In the genomic region with DNA sequence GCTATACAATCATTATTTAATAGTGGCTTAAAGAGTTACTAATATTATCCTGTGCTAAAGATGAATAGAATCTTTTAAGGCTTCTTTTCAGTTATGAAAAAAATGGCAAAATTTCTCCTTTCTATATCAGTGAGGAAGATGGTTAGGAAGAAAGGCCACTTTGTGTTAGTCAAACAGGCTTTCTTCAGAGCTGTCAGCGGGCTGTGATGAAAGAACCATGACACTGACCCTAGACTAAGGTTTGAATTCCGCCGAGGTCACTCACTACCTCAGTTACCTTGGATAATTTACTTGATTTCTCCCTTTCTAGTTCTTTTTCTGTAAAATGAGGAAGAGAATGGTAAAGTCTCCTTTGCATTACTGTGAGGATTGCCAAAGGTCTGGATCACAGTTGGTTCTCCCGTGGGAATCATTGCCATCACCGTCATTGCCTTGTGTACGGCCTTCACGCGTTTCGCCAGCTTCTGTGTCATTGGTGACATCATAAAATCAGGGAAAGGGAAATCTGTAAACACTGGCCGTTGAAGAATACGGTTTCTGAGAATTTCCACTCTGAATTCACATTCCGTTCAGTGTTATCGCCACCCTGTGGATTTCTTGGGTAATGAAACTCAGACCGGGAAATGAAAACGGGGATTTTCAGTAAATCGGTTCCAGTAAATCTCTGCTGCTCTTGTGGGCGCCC, we compare ENCODE assay signal across 8 cellular contexts. TPM values are rescaled to one million over a fixed set of nuclear protein-coding genes. Genes with fewer than 3 reads are reported as not detected.
DNase-seq lines count a peak whose midpoint lies in the region; ATAC-seq and TF ChIP-seq lines count a peak whose summit lies in the region.

No MANE protein-coding gene starts in this region.

- DNase-seq in EL (peak; percentile 94), GM23338 (ENCODE audit: low spot score) (peak; percentile 93), LoVo (ENCODE audit: low spot score) (peak; percentile 93), SIG-M5 treated with dmso at 0.1 percent for 504 hours (lab: John Stamatoyannopoulos, UW; ENCODE audit: unreplicated experiment) (peak; percentile 90), germinal center (ENCODE audit: low spot score) (peak; percentile 74), osteoblast (ENCODE audit: insufficient read length, low spot score, missing footprints) (peak; percentile 89), thyroid gland (peak; percentile 76 to 77)
- DNase-seq in activated naive CD4-positive, alpha-beta T cell treated with Interleukin-2 at 50 U/mL for 16 hours = peak; percentile 65

- H3K27ac ChIP-seq in GM23338 (ENCODE audit: low read depth) (no peak overlapping the region), osteoblast (ENCODE audit: low read depth, low read length) (peak overlapping the region; percentile 18), thyroid gland (peak overlapping the region in 1 of 3 donors; percentile 49)

- TF ChIP-seq CTCF in GM23338 (conservative IDR thresholded peaks at IDR 0.05; ENCODE audit: low read depth in 2 of 2) (peak; percentile 87 to 93), osteoblast (IDR thresholded peaks at IDR 0.05; ENCODE audit: extremely low read depth, low read depth, low read length) (peak; percentile 99), thyroid gland (IDR thresholded peaks at IDR 0.05) (peak; percentile 64 to 95 (median 86))

- no peaks in the 10 kb centered on the region for H3K9me3 ChIP-seq in osteoblast (ENCODE audit: low read depth, low read length)
- H3K9me3 ChIP-seq in thyroid gland = no peaks in the 10 kb centered on the region

- H3K27me3 ChIP-seq in GM23338 (ENCODE audit: insufficient read depth) = no peaks in the 10 kb centered on the region
- H3K27me3 ChIP-seq in osteoblast (ENCODE audit: insufficient read depth, low read length) = peaks cover 16% of the 10 kb centered on the region
- H3K27me3 ChIP-seq in thyroid gland = no peaks in the 10 kb centered on the region

- peak; percentile 83 for ATAC-seq in GM23338

- peak overlapping the region; percentile 66 for H3K4me2 ChIP-seq in GM23338
- peak overlapping the region; percentile 79 for H3K4me2 ChIP-seq in osteoblast (ENCODE audit: insufficient read depth, low read length)

- H4K20me1 ChIP-seq in GM23338 (replicated peaks; ENCODE audit: insufficient read depth) (no peaks in the 10 kb centered on the region), osteoblast (ENCODE audit: insufficient read depth, low read length) (no peaks in the 10 kb centered on the region)

- H2AFZ ChIP-seq in GM23338 = peak overlapping the region; percentile 47
- peak overlapping the region; percentile 75 for H2AFZ ChIP-seq in osteoblast (ENCODE audit: low read length)

- H3K27ac Mint-ChIP-seq in GM23338 = no peak overlapping the region

- intact Hi-C loops in thyroid gland (cut with DNase I) = loop anchor here (10.0 kb wide), 1 partner anchor 135 kb away; the partner anchor contains the start of gene MAGOHB

- H3K9me2 ChIP-seq in GM23338 (ENCODE audit: insufficient read depth) = no peaks in the 10 kb centered on the region

- H3K36me3 ChIP-seq in GM23338 (ENCODE audit: insufficient read depth) (no peaks in the 10 kb centered on the region), osteoblast (ENCODE audit: insufficient read depth, low read length) (no peaks in the 10 kb centered on the region), thyroid gland (no peaks in the 10 kb centered on the region)

- H3K4me1 ChIP-seq in GM23338 (ENCODE audit: insufficient read depth) (no peaks in the 10 kb centered on the region), osteoblast (ENCODE audit: insufficient read depth, low read length) (peaks cover 7% of the 10 kb centered on the region), thyroid gland (peaks cover 0 to 5% of the 10 kb centered on the region in 2 donors)

- H3F3A ChIP-seq in GM23338 (replicated peaks; ENCODE audit: low read depth) = no peaks in the 10 kb centered on the region

- H3K79me2 ChIP-seq in GM23338 (replicated peaks; ENCODE audit: insufficient read depth) (no peaks in the 10 kb centered on the region), osteoblast (ENCODE audit: insufficient read depth, low read length) (no peaks in the 10 kb centered on the region)

- H3K4me3 Mint-ChIP-seq in GM23338 = peak overlapping the region; percentile 70

- peaks cover 3% of the 10 kb centered on the region; the same call in 1 of the 3 replicates for H3K36me3 Mint-ChIP-seq in GM23338 (ENCODE audit: low read depth)

- H3K4me3 ChIP-seq in GM23338 (peak overlapping the region; percentile 45), osteoblast (ENCODE audit: insufficient read depth, low read length) (peak overlapping the region; percentile 51), thyroid gland (replicated peaks in 1 of 3) (peak overlapping the region in 1 of 3 donors; percentile 16)

- 6 to 10% methylated on average over 17 of the region's 17 CpGs for WGBS in thyroid gland, 2 donors

- peaks cover 6% of the 10 kb centered on the region; the same call in 2 of the 3 replicates for H3K9me3 Mint-ChIP-seq in GM23338

- peaks cover 2% of the 10 kb centered on the region for H3K27me3 Mint-ChIP-seq in GM23338 (ENCODE audit: insufficient read depth, low read depth, poor library complexity)

- no peak for TF ChIP-seq POLR2A in thyroid gland (IDR thresholded peaks at IDR 0.05)

- H3K4me1 Mint-ChIP-seq in GM23338 = no peaks in the 10 kb centered on the region; the same call in 2 of the 3 replicates

TF ChIP-seq in GM23338, 12 proteins besides CTCF, POLR2A, EP300 and RAD21 (continues in another document):
- TF ChIP-seq EZH2phosphoT487 (IDR thresholded peaks at IDR 0.05; ENCODE audit: unreplicated experiment) (no peak), STAT1 (IDR thresholded peaks at IDR 0.05; ENCODE audit: unreplicated experiment) (no peak)
- TF ChIP-seq, protein P1, sequence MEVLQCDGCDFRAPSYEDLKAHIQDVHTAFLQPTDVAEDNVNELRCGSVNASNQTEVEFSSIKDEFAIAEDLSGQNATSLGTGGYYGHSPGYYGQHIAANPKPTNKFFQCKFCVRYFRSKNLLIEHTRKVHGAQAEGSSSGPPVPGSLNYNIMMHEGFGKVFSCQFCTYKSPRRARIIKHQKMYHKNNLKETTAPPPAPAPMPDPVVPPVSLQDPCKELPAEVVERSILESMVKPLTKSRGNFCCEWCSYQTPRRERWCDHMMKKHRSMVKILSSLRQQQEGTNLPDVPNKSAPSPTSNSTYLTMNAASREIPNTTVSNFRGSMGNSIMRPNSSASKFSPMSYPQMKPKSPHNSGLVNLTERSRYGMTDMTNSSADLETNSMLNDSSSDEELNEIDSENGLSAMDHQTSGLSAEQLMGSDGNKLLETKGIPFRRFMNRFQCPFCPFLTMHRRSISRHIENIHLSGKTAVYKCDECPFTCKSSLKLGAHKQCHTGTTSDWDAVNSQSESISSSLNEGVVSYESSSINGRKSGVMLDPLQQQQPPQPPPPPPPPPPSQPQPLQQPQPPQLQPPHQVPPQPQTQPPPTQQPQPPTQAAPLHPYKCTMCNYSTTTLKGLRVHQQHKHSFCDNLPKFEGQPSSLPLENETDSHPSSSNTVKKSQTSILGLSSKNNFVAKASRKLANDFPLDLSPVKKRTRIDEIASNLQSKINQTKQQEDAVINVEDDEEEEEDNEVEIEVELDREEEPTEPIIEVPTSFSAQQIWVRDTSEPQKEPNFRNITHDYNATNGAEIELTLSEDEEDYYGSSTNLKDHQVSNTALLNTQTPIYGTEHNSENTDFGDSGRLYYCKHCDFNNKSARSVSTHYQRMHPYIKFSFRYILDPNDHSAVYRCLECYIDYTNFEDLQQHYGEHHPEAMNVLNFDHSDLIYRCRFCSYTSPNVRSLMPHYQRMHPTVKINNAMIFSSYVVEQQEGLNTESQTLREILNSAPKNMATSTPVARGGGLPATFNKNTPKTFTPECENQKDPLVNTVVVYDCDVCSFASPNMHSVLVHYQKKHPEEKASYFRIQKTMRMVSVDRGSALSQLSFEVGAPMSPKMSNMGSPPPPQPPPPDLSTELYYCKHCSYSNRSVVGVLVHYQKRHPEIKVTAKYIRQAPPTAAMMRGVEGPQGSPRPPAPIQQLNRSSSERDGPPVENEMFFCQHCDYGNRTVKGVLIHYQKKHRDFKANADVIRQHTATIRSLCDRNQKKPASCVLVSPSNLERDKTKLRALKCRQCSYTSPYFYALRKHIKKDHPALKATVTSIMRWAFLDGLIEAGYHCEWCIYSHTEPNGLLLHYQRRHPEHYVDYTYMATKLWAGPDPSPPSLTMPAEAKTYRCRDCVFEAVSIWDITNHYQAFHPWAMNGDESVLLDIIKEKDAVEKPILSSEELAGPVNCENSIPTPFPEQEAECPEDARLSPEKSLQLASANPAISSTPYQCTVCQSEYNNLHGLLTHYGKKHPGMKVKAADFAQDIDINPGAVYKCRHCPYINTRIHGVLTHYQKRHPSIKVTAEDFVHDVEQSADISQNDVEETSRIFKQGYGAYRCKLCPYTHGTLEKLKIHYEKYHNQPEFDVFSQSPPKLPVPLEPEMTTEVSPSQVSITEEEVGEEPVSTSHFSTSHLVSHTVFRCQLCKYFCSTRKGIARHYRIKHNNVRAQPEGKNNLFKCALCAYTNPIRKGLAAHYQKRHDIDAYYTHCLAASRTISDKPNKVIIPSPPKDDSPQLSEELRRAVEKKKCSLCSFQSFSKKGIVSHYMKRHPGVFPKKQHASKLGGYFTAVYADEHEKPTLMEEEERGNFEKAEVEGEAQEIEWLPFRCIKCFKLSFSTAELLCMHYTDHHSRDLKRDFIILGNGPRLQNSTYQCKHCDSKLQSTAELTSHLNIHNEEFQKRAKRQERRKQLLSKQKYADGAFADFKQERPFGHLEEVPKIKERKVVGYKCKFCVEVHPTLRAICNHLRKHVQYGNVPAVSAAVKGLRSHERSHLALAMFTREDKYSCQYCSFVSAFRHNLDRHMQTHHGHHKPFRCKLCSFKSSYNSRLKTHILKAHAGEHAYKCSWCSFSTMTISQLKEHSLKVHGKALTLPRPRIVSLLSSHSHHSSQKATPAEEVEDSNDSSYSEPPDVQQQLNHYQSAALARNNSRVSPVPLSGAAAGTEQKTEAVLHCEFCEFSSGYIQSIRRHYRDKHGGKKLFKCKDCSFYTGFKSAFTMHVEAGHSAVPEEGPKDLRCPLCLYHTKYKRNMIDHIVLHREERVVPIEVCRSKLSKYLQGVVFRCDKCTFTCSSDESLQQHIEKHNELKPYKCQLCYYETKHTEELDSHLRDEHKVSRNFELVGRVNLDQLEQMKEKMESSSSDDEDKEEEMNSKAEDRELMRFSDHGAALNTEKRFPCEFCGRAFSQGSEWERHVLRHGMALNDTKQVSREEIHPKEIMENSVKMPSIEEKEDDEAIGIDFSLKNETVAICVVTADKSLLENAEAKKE (CRISPR knock-in tag; IDR thresholded peaks at IDR 0.05) = no peak

RNA-seq across cellular contexts. Expression of gene YBX3, which starts 26.7 kb away (rescaled TPM):
- 179 and 182 TPM in 2 replicates for total RNA-seq in GM23338 (2014; rRNA removed; shearing (Covaris generic))
- polyA plus RNA-seq in GM23338 (2016; fragmentation: Nextera tagmentation; extraction: Ambion mirVana) = 450 and 500 TPM in 2 replicates
- total RNA-seq in osteoblast (147 TPM in 2 replicates), thyroid gland (100 to 1,000 TPM; 123 to 351 (median 233) TPM)

RNA-seq across cellular contexts. Expression of gene TAS2R7, which starts 52.6 kb away (rescaled TPM):
- not detected in 2 replicates for total RNA-seq in GM23338 (2014; rRNA removed; shearing (Covaris generic))
- not detected in 2 replicates for polyA plus RNA-seq in GM23338 (2016; fragmentation: Nextera tagmentation; extraction: Ambion mirVana)
- total RNA-seq in osteoblast = not detected in 2 replicates
- total RNA-seq in thyroid gland = 1 to 10 TPM in 1 of 4 donors, not detected in 3; 1.1 TPM

RNA-seq across cellular contexts. Expression of gene TAS2R8, which starts 57.2 kb away (rescaled TPM):
- total RNA-seq in GM23338 (2014; rRNA removed; shearing (Covaris generic)) = not detected in 2 replicates
- polyA plus RNA-seq in GM23338 (2016; fragmentation: Nextera tagmentation; extraction: Ambion mirVana) = not detected in 2 replicates
- total RNA-seq in osteoblast (under 0.01 and 0.36 TPM in 2 replicates), thyroid gland (under 1 TPM in 1 of 4 donors, not detected in 3; 0.49 TPM)
